1 cellular context compared by ENCODE assay signal in genomic region chr13:110561335-110562033, GRCh38.
A peak's percentile ranks its signal among the peaks of the same experiment; 100 is the strongest.
TF ChIP-seq lines count a peak whose summit lies in the region.

TSS of gene RAB20 (minus strand) at chr13:110561722. CDS start at chr13:110561519, 203 bp downstream.

TF ChIP-seq in HEK293, 187 proteins besides CTCF, POLR2A, EP300 and RAD21 (continued from another document):
- no peak for TF ChIP-seq PRDM10 (tag by site-specific recombination; IDR thresholded peaks at IDR 0.05)
- TF ChIP-seq ZXDB (tag by site-specific recombination; IDR thresholded peaks at IDR 0.05) = peak; percentile 44; the same call in 1 of the 2 replicates
- TF ChIP-seq ZNF174 (tag by site-specific recombination; IDR thresholded peaks at IDR 0.05) = no peak
- TF ChIP-seq ZBTB8A (tag by site-specific recombination; IDR thresholded peaks at IDR 0.05) = 0 out of 2 replicates have a peak, but pooled peaks have one; percentile 28
- 0 out of 2 replicates have a peak, but pooled peaks have one; percentile 42 for TF ChIP-seq ZNF2 (tag by site-specific recombination; IDR thresholded peaks at IDR 0.05)
- peak; percentile 86; the same call in 1 of the 2 replicates for TF ChIP-seq ZSCAN16 (tag by site-specific recombination; IDR thresholded peaks at IDR 0.05)
- TF ChIP-seq SP3 (tag by site-specific recombination; IDR thresholded peaks at IDR 0.05) = peak; percentile 55
- TF ChIP-seq ZNF133 (tag by site-specific recombination; IDR thresholded peaks at IDR 0.05) = no peak
- TF ChIP-seq ZNF362 (tag by site-specific recombination; IDR thresholded peaks at IDR 0.05) = no peak
- 0 out of 2 replicates have a peak, but pooled peaks have one; percentile 19 for TF ChIP-seq ZNF501 (tag by site-specific recombination; IDR thresholded peaks at IDR 0.05)
- TF ChIP-seq HIC1 (tag by site-specific recombination; IDR thresholded peaks at IDR 0.05) = no peak
- TF ChIP-seq ZNF701 (tag by site-specific recombination; IDR thresholded peaks at IDR 0.05) = no peak
- TF ChIP-seq KLF9 (tag by site-specific recombination; IDR thresholded peaks at IDR 0.05; ENCODE audit: low read depth) = peak; percentile 58; the same call in 1 of the 2 replicates
- TF ChIP-seq ZNF529 (tag by site-specific recombination; IDR thresholded peaks at IDR 0.05; ENCODE audit: insufficient replicate concordance) = no peak
- 0 out of 2 replicates have a peak, but pooled peaks have one; percentile 61 for TF ChIP-seq KLF8 (tag by site-specific recombination; IDR thresholded peaks at IDR 0.05)
- TF ChIP-seq ZBTB20 (tag by site-specific recombination; IDR thresholded peaks at IDR 0.05) = peak; percentile 80
- TF ChIP-seq GLIS2 (tag by site-specific recombination; IDR thresholded peaks at IDR 0.05) = peak; percentile 66
- no peak for TF ChIP-seq ZFP69B (tag by site-specific recombination; IDR thresholded peaks at IDR 0.05)
- TF ChIP-seq ZNF211 (tag by site-specific recombination; IDR thresholded peaks at IDR 0.05; ENCODE audit: low read depth) = no peak
- 0 out of 2 replicates have a peak, but pooled peaks have one; percentile 3 for TF ChIP-seq GLIS1 (tag by site-specific recombination; IDR thresholded peaks at IDR 0.05)
- TF ChIP-seq ZFP37 (tag by site-specific recombination; IDR thresholded peaks at IDR 0.05) = peak; percentile 71; the same call in 1 of the 2 replicates
- TF ChIP-seq ZNF596 (tag by site-specific recombination; IDR thresholded peaks at IDR 0.05) = 0 out of 2 replicates have a peak, but pooled peaks have one; percentile 6
- no peak for TF ChIP-seq ZNF645 (tag by site-specific recombination; IDR thresholded peaks at IDR 0.05)
- 0 out of 2 replicates have a peak, but pooled peaks have one; percentile 4 for TF ChIP-seq SP7 (tag by site-specific recombination; IDR thresholded peaks at IDR 0.05)
- TF ChIP-seq SP2 (tag by site-specific recombination; IDR thresholded peaks at IDR 0.05) = peak; percentile 43; the same call in 1 of the 2 replicates
- TF ChIP-seq ZBTB17 (tag by site-specific recombination; IDR thresholded peaks at IDR 0.05) = 0 out of 2 replicates have a peak, but pooled peaks have one; percentile 60
